1 cellular context compared by ENCODE assay signal in the genomic region with DNA sequence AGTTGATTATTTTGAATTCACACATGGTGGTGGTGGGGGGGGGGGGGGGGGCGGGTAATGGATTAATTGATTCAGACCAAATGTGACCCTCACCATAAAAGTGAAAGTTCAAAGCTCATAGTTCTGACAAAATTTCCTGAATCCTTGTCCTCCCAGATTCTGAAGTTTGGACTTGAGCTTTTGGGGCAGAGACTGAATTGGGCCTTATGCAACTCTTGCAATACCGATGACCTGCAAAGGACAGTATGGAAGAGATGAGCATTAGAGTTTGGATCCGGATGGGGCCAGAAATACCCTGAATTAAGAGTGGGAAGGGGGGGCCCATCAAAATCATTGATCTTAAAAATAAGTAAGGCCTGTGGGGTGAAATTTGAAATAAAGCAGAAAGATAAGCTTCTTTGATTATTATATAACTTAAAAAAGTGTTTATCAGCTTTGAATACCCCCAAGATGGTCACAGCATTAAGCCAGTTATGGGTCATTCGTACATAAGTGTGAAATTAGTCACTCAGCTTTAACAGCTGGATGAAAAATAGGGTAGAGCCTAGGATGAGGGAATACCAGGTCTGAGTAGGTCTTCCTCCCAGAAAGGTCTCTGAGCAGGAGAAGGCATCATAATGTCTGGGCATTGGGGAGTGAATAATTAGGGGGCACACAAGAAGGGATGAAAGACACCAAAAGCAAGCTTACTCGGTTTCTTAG.
TF ChIP-seq lines count a peak whose summit lies in the region.

No MANE protein-coding gene starts in this region.

TF ChIP-seq in HepG2, 621 proteins besides CTCF, POLR2A, EP300 and RAD21 (continued from another document):
- TF ChIP-seq, protein P1, sequence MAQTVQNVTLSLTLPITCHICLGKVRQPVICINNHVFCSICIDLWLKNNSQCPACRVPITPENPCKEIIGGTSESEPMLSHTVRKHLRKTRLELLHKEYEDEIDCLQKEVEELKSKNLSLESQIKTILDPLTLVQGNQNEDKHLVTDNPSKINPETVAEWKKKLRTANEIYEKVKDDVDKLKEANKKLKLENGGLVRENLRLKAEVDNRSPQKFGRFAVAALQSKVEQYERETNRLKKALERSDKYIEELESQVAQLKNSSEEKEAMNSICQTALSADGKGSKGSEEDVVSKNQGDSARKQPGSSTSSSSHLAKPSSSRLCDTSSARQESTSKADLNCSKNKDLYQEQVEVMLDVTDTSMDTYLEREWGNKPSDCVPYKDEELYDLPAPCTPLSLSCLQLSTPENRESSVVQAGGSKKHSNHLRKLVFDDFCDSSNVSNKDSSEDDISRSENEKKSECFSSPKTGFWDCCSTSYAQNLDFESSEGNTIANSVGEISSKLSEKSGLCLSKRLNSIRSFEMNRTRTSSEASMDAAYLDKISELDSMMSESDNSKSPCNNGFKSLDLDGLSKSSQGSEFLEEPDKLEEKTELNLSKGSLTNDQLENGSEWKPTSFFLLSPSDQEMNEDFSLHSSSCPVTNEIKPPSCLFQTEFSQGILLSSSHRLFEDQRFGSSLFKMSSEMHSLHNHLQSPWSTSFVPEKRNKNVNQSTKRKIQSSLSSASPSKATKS (CRISPR knock-in tag; IDR thresholded peaks at IDR 0.05), result no peak
- 0 out of 2 replicates have a peak, but pooled peaks have one; percentile 13 for TF ChIP-seq NR2F6 (IDR thresholded peaks at IDR 0.05)
- no peak for TF ChIP-seq NR2F6 (CRISPR knock-in tag; IDR thresholded peaks at IDR 0.05)
- no peak for TF ChIP-seq SNAPC2 (CRISPR knock-in tag; IDR thresholded peaks at IDR 0.05)
- TF ChIP-seq NCOA1 (CRISPR knock-in tag; IDR thresholded peaks at IDR 0.05), result no peak
- peak; percentile 14; the same call in 1 of the 2 replicates for TF ChIP-seq CREM (IDR thresholded peaks at IDR 0.05)
- TF ChIP-seq CREM (CRISPR knock-in tag; IDR thresholded peaks at IDR 0.05), result no peak
- no peak for TF ChIP-seq SOX5 (CRISPR knock-in tag; IDR thresholded peaks at IDR 0.05; ENCODE audit: borderline replicate concordance)
- no peak for TF ChIP-seq ZBTB3 (CRISPR knock-in tag; IDR thresholded peaks at IDR 0.05; ENCODE audit: borderline replicate concordance, low read depth)
- TF ChIP-seq ZNF644 (CRISPR knock-in tag; IDR thresholded peaks at IDR 0.05; ENCODE audit: low read depth), result 0 out of 2 replicates have a peak, but pooled peaks have one; percentile 12
- TF ChIP-seq, protein P2, sequence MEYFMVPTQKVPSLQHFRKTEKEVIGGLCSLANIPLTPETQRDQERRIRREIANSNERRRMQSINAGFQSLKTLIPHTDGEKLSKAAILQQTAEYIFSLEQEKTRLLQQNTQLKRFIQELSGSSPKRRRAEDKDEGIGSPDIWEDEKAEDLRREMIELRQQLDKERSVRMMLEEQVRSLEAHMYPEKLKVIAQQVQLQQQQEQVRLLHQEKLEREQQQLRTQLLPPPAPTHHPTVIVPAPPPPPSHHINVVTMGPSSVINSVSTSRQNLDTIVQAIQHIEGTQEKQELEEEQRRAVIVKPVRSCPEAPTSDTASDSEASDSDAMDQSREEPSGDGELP (IDR thresholded peaks at IDR 0.05; ENCODE audit: borderline replicate concordance, low read depth), result no peak
- no peak for TF ChIP-seq ZFYVE20 (CRISPR knock-in tag; IDR thresholded peaks at IDR 0.05; ENCODE audit: borderline replicate concordance, low read depth)
- TF ChIP-seq, protein P3, sequence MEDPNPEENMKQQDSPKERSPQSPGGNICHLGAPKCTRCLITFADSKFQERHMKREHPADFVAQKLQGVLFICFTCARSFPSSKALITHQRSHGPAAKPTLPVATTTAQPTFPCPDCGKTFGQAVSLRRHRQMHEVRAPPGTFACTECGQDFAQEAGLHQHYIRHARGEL (CRISPR knock-in tag; IDR thresholded peaks at IDR 0.05), result no peak
- TF ChIP-seq ZSCAN20 (CRISPR knock-in tag; IDR thresholded peaks at IDR 0.05; ENCODE audit: borderline replicate concordance), result no peak
- peak; percentile 18; the same call in 1 of the 2 replicates for TF ChIP-seq POGZ (CRISPR knock-in tag; IDR thresholded peaks at IDR 0.05)
- TF ChIP-seq, protein P4, sequence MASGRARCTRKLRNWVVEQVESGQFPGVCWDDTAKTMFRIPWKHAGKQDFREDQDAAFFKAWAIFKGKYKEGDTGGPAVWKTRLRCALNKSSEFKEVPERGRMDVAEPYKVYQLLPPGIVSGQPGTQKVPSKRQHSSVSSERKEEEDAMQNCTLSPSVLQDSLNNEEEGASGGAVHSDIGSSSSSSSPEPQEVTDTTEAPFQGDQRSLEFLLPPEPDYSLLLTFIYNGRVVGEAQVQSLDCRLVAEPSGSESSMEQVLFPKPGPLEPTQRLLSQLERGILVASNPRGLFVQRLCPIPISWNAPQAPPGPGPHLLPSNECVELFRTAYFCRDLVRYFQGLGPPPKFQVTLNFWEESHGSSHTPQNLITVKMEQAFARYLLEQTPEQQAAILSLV (CRISPR knock-in tag; IDR thresholded peaks at IDR 0.05; ENCODE audit: borderline replicate concordance), result no peak
- TF ChIP-seq NFATC3 (CRISPR knock-in tag; IDR thresholded peaks at IDR 0.05), result no peak
- TF ChIP-seq ATF7 (IDR thresholded peaks at IDR 0.05), result no peak
- TF ChIP-seq ATF7 (CRISPR knock-in tag; IDR thresholded peaks at IDR 0.05), result no peak
- TF ChIP-seq CEBPG (CRISPR knock-in tag; IDR thresholded peaks at IDR 0.05), result peak; percentile 56; the same call in 1 of the 2 replicates
- TF ChIP-seq ZNF773 (CRISPR knock-in tag; IDR thresholded peaks at IDR 0.05; ENCODE audit: borderline replicate concordance), result no peak
- TF ChIP-seq, protein P5, sequence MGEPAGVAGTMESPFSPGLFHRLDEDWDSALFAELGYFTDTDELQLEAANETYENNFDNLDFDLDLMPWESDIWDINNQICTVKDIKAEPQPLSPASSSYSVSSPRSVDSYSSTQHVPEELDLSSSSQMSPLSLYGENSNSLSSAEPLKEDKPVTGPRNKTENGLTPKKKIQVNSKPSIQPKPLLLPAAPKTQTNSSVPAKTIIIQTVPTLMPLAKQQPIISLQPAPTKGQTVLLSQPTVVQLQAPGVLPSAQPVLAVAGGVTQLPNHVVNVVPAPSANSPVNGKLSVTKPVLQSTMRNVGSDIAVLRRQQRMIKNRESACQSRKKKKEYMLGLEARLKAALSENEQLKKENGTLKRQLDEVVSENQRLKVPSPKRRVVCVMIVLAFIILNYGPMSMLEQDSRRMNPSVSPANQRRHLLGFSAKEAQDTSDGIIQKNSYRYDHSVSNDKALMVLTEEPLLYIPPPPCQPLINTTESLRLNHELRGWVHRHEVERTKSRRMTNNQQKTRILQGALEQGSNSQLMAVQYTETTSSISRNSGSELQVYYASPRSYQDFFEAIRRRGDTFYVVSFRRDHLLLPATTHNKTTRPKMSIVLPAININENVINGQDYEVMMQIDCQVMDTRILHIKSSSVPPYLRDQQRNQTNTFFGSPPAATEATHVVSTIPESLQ (CRISPR knock-in tag; conservative IDR thresholded peaks at IDR 0.05), result no peak
- TF ChIP-seq SETDB1 (CRISPR knock-in tag; IDR thresholded peaks at IDR 0.05; ENCODE audit: borderline replicate concordance), result no peak
